Comparison of ENCODE assay signal across 28 cellular contexts in genomic region chr7:102239206-102239820, GRCh38.
"Had no signal": no experiment of that assay in that cellular context is flagged by ENCODE, and none has a peak within 500 bp of the region (broad histone marks: within the 10 kb centered on the region; RNA-seq: fewer than 3 reads in every experiment).

No MANE protein-coding gene starts in this region.

- DNase-seq: activated CD4-positive, alpha-beta memory T cell treated with anti-CD3 and anti-CD28 coated beads, Interleukin-2, amount 10 ng/mL, durations not matched to agents 7 days and 5 days; activated CD4-positive, alpha-beta T cell treated with anti-CD3 and anti-CD28 coated beads for 36 hours; activated CD4-positive, alpha-beta T cell treated with anti-CD3 and anti-CD28 coated beads, Interleukin-2, amount 10 ng/mL, durations not matched to agents 24 days and 14 days; activated CD4-positive, alpha-beta T cell treated with anti-CD3 and anti-CD28 coated beads, Interleukin-2, amount 50 U/mL, for 4 hours; activated CD4-positive, CD25-positive, alpha-beta regulatory T cell; activated CD4-positive, CD25-positive, alpha-beta regulatory T cell treated with anti-CD3 and anti-CD28 coated beads, Interleukin-2, amount 50 U/mL, for 72 hours; activated CD8-positive, alpha-beta memory T cell treated with anti-CD3 and anti-CD28 coated beads, Interleukin-2, amount 50 U/mL, for 48 hours; activated gamma-delta T cell; activated naive CD4-positive, alpha-beta T cell treated with anti-CD3 and anti-CD28 coated beads, Interleukin-2, amount 50 U/mL, for 16 hours; activated naive CD4-positive, alpha-beta T cell treated with Interleukin-2 at 50 U/mL for 16 hours; activated T-cell treated with anti-CD3 and anti-CD28 coated beads for 4 hours; activated T-cell treated with anti-CD3 and anti-CD28 coated beads, Interleukin-2, amount 50 U/mL, for 24 hours; activated T-cell treated with anti-CD3 and anti-CD28 coated beads, Interleukin-2, amount 50 U/mL, for 72 hours; amniotic stem cell; anterior cingulate cortex; brain microvascular endothelial cell; dorsolateral prefrontal cortex; effector memory CD4-positive, alpha-beta T cell; endodermal cell; foreskin fibroblast; head of caudate nucleus; T-helper 1 cell; T-helper 2 cell had no signal

- FAIRE-seq: astrocyte, bronchial epithelial cell, frontal cortex had no signal

- H3K36me3 ChIP-seq: brain microvascular endothelial cell had no signal

- ATAC-seq: activated CD4-positive, alpha-beta T cell treated with anti-CD3 and anti-CD28 coated beads for 36 hours; activated T-cell treated with anti-CD3 and anti-CD28 coated beads, Interleukin-2, amount 50 U/mL, for 72 hours; esophagus mucosa had no signal

- H3K27ac ChIP-seq: brain microvascular endothelial cell, coronary artery, dorsolateral prefrontal cortex had no signal

- H3K4me3 ChIP-seq: coronary artery, dorsolateral prefrontal cortex had no signal

- H3K27me3 ChIP-seq: brain microvascular endothelial cell, dorsolateral prefrontal cortex had no signal
